Comparison of ENCODE assay signal across 8 cellular contexts in genomic region chrX:38560776-38561125, GRCh38. TPM values are rescaled to one million over a fixed set of nuclear protein-coding genes. Genes with fewer than 3 reads are reported as not detected.
DNase-seq lines count a peak whose midpoint lies in the region; ATAC-seq, FAIRE-seq and TF ChIP-seq lines count a peak whose summit lies in the region.

No MANE protein-coding gene starts in this region.

- FAIRE-seq in A549 (lab: Jason Lieb, UNC), result no peak

- no peak for TF ChIP-seq CTCF in A549 (IDR thresholded peaks at IDR 0.05)
- TF ChIP-seq CTCF in H9 (conservative IDR thresholded peaks at IDR 0.05), result no peak
- no peak for TF ChIP-seq CTCF in brain (conservative IDR thresholded peaks at IDR 0.05)
- TF ChIP-seq CTCF in GM13976 (IDR thresholded peaks at IDR 0.05; ENCODE audit: borderline replicate concordance, control extremely low read depth, extremely low read depth, insufficient read depth, missing control alignments), result no peak

- DNase-seq in A549 (ENCODE audit: low read depth in 1 of 2, low spot score in 1 of 2) (no peak), H9 (no peak), EL (no peak), GM13976 (ENCODE audit: low spot score) (no peak)

- H4K8ac ChIP-seq in H9 (replicated peaks; ENCODE audit: insufficient read length, low read depth, low read length), result no peak overlapping the region

- H2AFZ ChIP-seq in H9 (ENCODE audit: low read length), result no peak overlapping the region

- in situ Hi-C loops in GM13976 (cut with MboI; ENCODE audit: low sequenced_read_pairs, unreplicated experiment), result no loop called here

- no peak overlapping the region for H2AK5ac ChIP-seq in H9 (ENCODE audit: insufficient read length, low read length)

- peaks cover 10% of the 10 kb centered on the region for H3K23me2 ChIP-seq in H9 (ENCODE audit: insufficient read length, low read depth, low read length, poor library complexity, severe bottlenecking)

- TF ChIP-seq EP300 in A549 (IDR thresholded peaks at IDR 0.05), result no peak

- H3K79me1 ChIP-seq in H9 (ENCODE audit: insufficient read depth, low read depth, low read length, poor library complexity, severe bottlenecking), result no peaks in the 10 kb centered on the region

- no peak overlapping the region for H4K5ac ChIP-seq in H9 (ENCODE audit: insufficient read length, low read depth, low read length)

- H4K20me1 ChIP-seq in H9 (ENCODE audit: control insufficient read depth, insufficient read depth, insufficient read length), result no peaks in the 10 kb centered on the region

- no peak overlapping the region for H2BK120ac ChIP-seq in H9 (ENCODE audit: low read depth, low read length, poor library complexity, severe bottlenecking)

- peak overlapping the region; percentile 54 for H3K4me3 ChIP-seq in A549
- peak overlapping the region; percentile 49 to 63 for H3K4me3 ChIP-seq in mucosa of rectum (ENCODE audit: low read length in 2 of 2)

- H3K18ac ChIP-seq in H9 (ENCODE audit: insufficient read length, low read depth, low read length), result no peak overlapping the region

- no peak overlapping the region for H3K23ac ChIP-seq in H9 (ENCODE audit: insufficient read length, low read depth, low read length)

- no peak overlapping the region for H3K9ac ChIP-seq in H9 (ENCODE audit: extremely low read depth, insufficient read length, low read length)
- peak overlapping the region in 1 of 2 donors; percentile 40 for H3K9ac ChIP-seq in mucosa of rectum (ENCODE audit: low read depth in 1 of 2, low read length in 2 of 2)

- ATAC-seq in A549, result peak in 1 of 2 experiments; percentile 6; a peak in 1 of 6 replicates
- ATAC-seq in HG03108 (IDR thresholded peaks at IDR 0.05; ENCODE audit: unreplicated experiment), result no peak
- no peak for ATAC-seq in GM19328 (IDR thresholded peaks at IDR 0.05; ENCODE audit: unreplicated experiment)

- H3K4me2 ChIP-seq in A549 (peak overlapping the region; percentile 92), H9 (ENCODE audit: insufficient read depth, insufficient read length, low read length) (peak overlapping the region; percentile 90)

- peaks cover 66 to 72% of the 10 kb centered on the region in 2 experiments for H3K9me3 Mint-ChIP-seq in H9
- peaks cover 0 to 2% (median 0%) of the 10 kb centered on the region in 5 experiments for H3K9me3 Mint-ChIP-seq in brain

- H3K14ac ChIP-seq in H9 (ENCODE audit: insufficient read depth, low read length), result no peak overlapping the region

- no peak overlapping the region for H2BK12ac ChIP-seq in H9 (ENCODE audit: insufficient read length, low read depth, low read length)

- no peak for TF ChIP-seq POLR2A in A549 (IDR thresholded peaks at IDR 0.05; ENCODE audit: low read length)

- no peak overlapping the region for H3K4ac ChIP-seq in H9 (ENCODE audit: low read depth, low read length)

- H4K91ac ChIP-seq in H9 (ENCODE audit: insufficient read length, low read depth, low read length), result no peak overlapping the region

- H3K36me3 ChIP-seq in mucosa of rectum (ENCODE audit: control insufficient read depth in 2 of 2, insufficient read depth in 2 of 2, low read length in 2 of 2), result no peaks in the 10 kb centered on the region

- H3T11ph ChIP-seq in H9 (ENCODE audit: low read length), result no peak overlapping the region

- H3K4me3 Mint-ChIP-seq in H9 (peak overlapping the region; percentile 54 to 60), brain (peak overlapping the region; percentile 55 to 89 (median 76))

- POLR2A ChIA-PET in A549 (lab: Yijun Ruan, JAX), result no interaction called here

- CTCF ChIA-PET in A549 (lab: Yijun Ruan, JAX), result no interaction called here

- no peaks in the 10 kb centered on the region for H3K27me3 ChIP-seq in H9 (ENCODE audit: insufficient read depth, low read length)
- peaks cover 0 to 3% of the 10 kb centered on the region in 2 donors for H3K27me3 ChIP-seq in mucosa of rectum (ENCODE audit: control insufficient read depth in 2 of 2, insufficient read depth in 2 of 2, low read length in 2 of 2)

- H2BK20ac ChIP-seq in H9 (ENCODE audit: low read depth, low read length, poor library complexity, severe bottlenecking), result no peak overlapping the region

- H3K4me1 Mint-ChIP-seq in H9 (peaks cover 6% of the 10 kb centered on the region in 2 experiments; a peak in 1 of 4 replicates), brain (peaks cover 18% of the 10 kb centered on the region)

- no peak overlapping the region for H2BK15ac ChIP-seq in H9 (ENCODE audit: low read depth, low read length)

- H3K9me3 ChIP-seq in A549, result no peaks in the 10 kb centered on the region; the same call in 2 of the 3 replicates
- H3K9me3 ChIP-seq in H9 (ENCODE audit: control insufficient read depth, low read depth, low read length), result no peaks in the 10 kb centered on the region
- H3K9me3 ChIP-seq in mucosa of rectum (ENCODE audit: control insufficient read depth in 2 of 2, low read length in 2 of 2), result no peaks in the 10 kb centered on the region

- WGBS in A549 (ENCODE audit: missing lambda C conversion rate), result 46% methylated on average over 8 of the region's 9 CpGs
- WGBS in H9 (ENCODE audit: extremely low coverage, insufficient read length, low lambda C conversion rate), result no CpG with 5 or more reads among the region's 9 CpGs

- no peak overlapping the region for H2BK5ac ChIP-seq in H9 (ENCODE audit: insufficient read length, low read length)

- H3K27ac Mint-ChIP-seq in H9 (no peak overlapping the region), brain (peak overlapping the region in 1 of 5 experiments; percentile 81)

- H3K27me3 Mint-ChIP-seq in H9 (ENCODE audit: low read depth) (peaks cover 35% of the 10 kb centered on the region), brain (peaks cover 8% of the 10 kb centered on the region)

- H3K79me2 ChIP-seq in H9 (ENCODE audit: insufficient read depth, low read length), result no peaks in the 10 kb centered on the region

- no peaks in the 10 kb centered on the region for H3K4me1 ChIP-seq in A549
- no peaks in the 10 kb centered on the region for H3K4me1 ChIP-seq in H9 (ENCODE audit: insufficient read depth, low read length)
- H3K4me1 ChIP-seq in mucosa of rectum (ENCODE audit: control insufficient read depth in 2 of 2, insufficient read depth in 2 of 2, low read length in 2 of 2), result peaks cover 0 to 3% of the 10 kb centered on the region in 2 donors

- no peak for TF ChIP-seq RAD21 in A549 (conservative IDR thresholded peaks at IDR 0.05 in 1 of 2, IDR thresholded peaks at IDR 0.05 in 1 of 2)

- no peak overlapping the region for H3K56ac ChIP-seq in H9 (ENCODE audit: insufficient read length, low read depth, low read length)

- H3K27ac ChIP-seq in A549, result peak overlapping the region; percentile 55 to 81
- no peak overlapping the region for H3K27ac ChIP-seq in H9 (ENCODE audit: insufficient read length, low read depth, low read length)
- H3K27ac ChIP-seq in mucosa of rectum (ENCODE audit: low read depth in 2 of 2, low read length in 2 of 2), result peak overlapping the region; percentile 12 to 26

- H3K36me3 Mint-ChIP-seq in H9 (ENCODE audit: insufficient read depth in 1 of 3, low read depth in 3 of 3), result peaks cover 0 to 2% (median 0%) of the 10 kb centered on the region in 3 experiments; a peak in 1 of 7 replicates
- H3K36me3 Mint-ChIP-seq in brain, result peaks cover 3% of the 10 kb centered on the region

TF ChIP-seq in A549, 52 proteins besides CTCF, POLR2A, EP300 and RAD21:
- TF ChIP-seq FOSB (CRISPR knock-in tag; IDR thresholded peaks at IDR 0.05) (no peak), ESRRA (IDR thresholded peaks at IDR 0.05; ENCODE audit: borderline replicate concordance, low read length) (no peak), JUN (IDR thresholded peaks at IDR 0.05) (no peak), MAZ (IDR thresholded peaks at IDR 0.05; ENCODE audit: borderline replicate concordance, low read depth, low read length) (no peak), FOSL2 (IDR thresholded peaks at IDR 0.05) (no peak), FOSL2 (CRISPR knock-in tag; IDR thresholded peaks at IDR 0.05) (no peak), HES2 (IDR thresholded peaks at IDR 0.05) (no peak), KDM5A (IDR thresholded peaks at IDR 0.05) (no peak), RARB (CRISPR knock-in tag; IDR thresholded peaks at IDR 0.05) (no peak), RCOR1 (IDR thresholded peaks at IDR 0.05; ENCODE audit: low read depth, low read length) (no peak), CBX2 (IDR thresholded peaks at IDR 0.05; ENCODE audit: borderline replicate concordance, low read depth) (no peak), RNF2 (IDR thresholded peaks at IDR 0.05; ENCODE audit: borderline replicate concordance, low read depth) (no peak), CHD4 (IDR thresholded peaks at IDR 0.05; ENCODE audit: borderline replicate concordance) (no peak), HEYL (CRISPR knock-in tag; IDR thresholded peaks at IDR 0.05) (no peak), HOXA7 (CRISPR knock-in tag; IDR thresholded peaks at IDR 0.05) (no peak), E2F6 (IDR thresholded peaks at IDR 0.05; ENCODE audit: borderline replicate concordance, low read depth) (no peak)

RNA-seq across cellular contexts. Expression of gene TSPAN7, which starts 0.6 kb away (rescaled TPM):
- polyA plus RNA-seq in A549 (2011; rRNA removed) (6.1 and 6.4 TPM in 2 replicates), A549 (2017; fragmentation: RNase III; extraction: RNeasy Plus Mini Kit Qiagen cat#74134 plus additional on column Dnase treatment) (2.4 to 3.1 TPM (median 2.5 TPM) in 3 replicates), brain (ENCODE audit: insufficient read depth, low read depth, low replicate concordance) (371 TPM)
- polyA plus RNA-seq in A549 (2012; cell fraction: cytosol; rRNA removed), result 2.1 and 2.2 TPM in 2 replicates
- 2.4 and 3.8 TPM in 2 replicates for polyA plus RNA-seq in A549 (2012; cell fraction: nucleus; rRNA removed)
- polyA minus RNA-seq in A549 (2011; rRNA and poly(A)+ RNA removed), result 2.6 and 7.1 TPM in 2 replicates
- total RNA-seq in H9 (2021), result 3.5 and 3.8 TPM in 2 replicates

Comparison
In these comparisons a context has a peak if more than half of its experiments do, and no peak if none do; other contexts are left out.
1. RNA of gene TSPAN7, which starts 0.6 kb away (polyA plus RNA-seq): 371 TPM in brain (single experiment); 2.1 to 6.4 TPM in A549; every median in the first group is over 10 times any median in the second.